Comparison of ENCODE assay signal across 24 cellular contexts in the genomic region with DNA sequence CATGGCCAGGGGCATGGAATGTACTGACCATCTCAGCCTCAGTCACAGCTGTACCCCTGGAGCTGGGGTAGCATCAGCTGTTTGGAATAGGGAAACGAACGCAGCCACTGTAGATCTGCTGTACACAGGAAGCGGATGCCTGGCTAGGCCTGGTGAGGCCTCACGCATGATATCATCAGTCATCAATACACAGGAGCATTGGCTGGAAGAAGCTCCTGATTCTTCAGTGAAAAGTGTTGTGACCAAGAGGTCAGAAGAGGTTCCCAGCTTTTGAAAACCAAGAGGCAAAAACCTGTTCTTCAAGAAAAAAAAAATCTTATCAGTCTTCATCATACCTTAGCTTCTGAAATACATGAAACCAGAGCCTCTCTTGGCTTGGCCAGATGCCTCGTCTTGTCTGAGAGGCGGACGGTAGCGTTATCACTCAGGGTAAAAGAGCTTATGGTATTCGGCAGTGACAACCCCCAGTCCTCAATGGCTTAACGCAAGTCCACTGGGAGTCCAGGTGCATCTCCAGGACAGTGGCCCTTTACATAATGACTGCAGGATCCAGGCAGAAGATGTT.
DNase-seq lines count a peak whose midpoint lies in the region; ATAC-seq and TF ChIP-seq lines count a peak whose summit lies in the region.
"Had no signal": no experiment of that assay in that cellular context is flagged by ENCODE, and none has a peak within 500 bp of the region (broad histone marks: within the 10 kb centered on the region; RNA-seq: fewer than 3 reads in every experiment).

No MANE protein-coding gene starts in this region.

- H3K9me3 Mint-ChIP-seq in type B pancreatic cell, result no peaks in the 10 kb centered on the region
- H3K9me3 Mint-ChIP-seq in activated T-helper 2 cell treated with anti-CD3 and anti-CD28 coated beads, Interferon-gamma antibody, Interleukin-2, Interleukin-4, amounts not matched to agents 10 μg/mL and 5 μg/mL and 100 μg/mL, durations not matched to agents 14 hours and 24 hours and 36 hours, result no peaks in the 10 kb centered on the region

- H3K27ac Mint-ChIP-seq in type B pancreatic cell, result peak overlapping the region; percentile 89
- H3K27ac Mint-ChIP-seq in activated T-helper 2 cell treated with anti-CD3 and anti-CD28 coated beads, Interferon-gamma antibody, Interleukin-2, Interleukin-4, amounts not matched to agents 10 μg/mL and 5 μg/mL and 100 μg/mL, durations not matched to agents 14 hours and 24 hours and 36 hours, result no peak overlapping the region
- H3K27ac Mint-ChIP-seq: B cell, WTC11 had no signal

- H3K27me3 ChIP-seq in WERI-Rb-1 (ENCODE audit: insufficient read depth, low read depth, severe bottlenecking), result no peaks in the 10 kb centered on the region
- H3K27me3 ChIP-seq: adrenal gland, cardiac muscle cell, MG63 had no signal

- H3K36me3 ChIP-seq in WERI-Rb-1, result no peaks in the 10 kb centered on the region
- H3K36me3 ChIP-seq: adrenal gland, cardiac muscle cell, MG63, prostate gland had no signal

- ATAC-seq in HG02885 (IDR thresholded peaks at IDR 0.05; ENCODE audit: poor library complexity, unreplicated experiment), result no peak

- H3K4me3 Mint-ChIP-seq in type B pancreatic cell, result peak overlapping the region; percentile 70
- no peak overlapping the region for H3K4me3 Mint-ChIP-seq in activated T-helper 2 cell treated with anti-CD3 and anti-CD28 coated beads, Interferon-gamma antibody, Interleukin-2, Interleukin-4, amounts not matched to agents 10 μg/mL and 5 μg/mL and 100 μg/mL, durations not matched to agents 14 hours and 24 hours and 36 hours (ENCODE audit: low read depth)
- H3K4me3 Mint-ChIP-seq: B cell, WTC11 had no signal

- no peak overlapping the region for H3K27ac ChIP-seq in WERI-Rb-1
- H3K27ac ChIP-seq: cardiac muscle cell, HL-60, left ventricle myocardium inferior had no signal

- H3K4me1 Mint-ChIP-seq in type B pancreatic cell (ENCODE audit: unreplicated experiment), result peaks cover 57% of the 10 kb centered on the region
- peaks cover 27% of the 10 kb centered on the region for H3K4me1 Mint-ChIP-seq in activated T-helper 2 cell treated with anti-CD3 and anti-CD28 coated beads, Interferon-gamma antibody, Interleukin-2, Interleukin-4, amounts not matched to agents 10 μg/mL and 5 μg/mL and 100 μg/mL, durations not matched to agents 14 hours and 24 hours and 36 hours (ENCODE audit: low read depth)
- H3K4me1 Mint-ChIP-seq: B cell had no signal

- no peak overlapping the region for H3K4me3 ChIP-seq in WERI-Rb-1 (ENCODE audit: low read depth, low read length)
- H3K4me3 ChIP-seq: adrenal gland, cardiac muscle cell, left ventricle myocardium inferior, MG63, prostate gland had no signal

- H3K27me3 Mint-ChIP-seq in type B pancreatic cell, result no peaks in the 10 kb centered on the region
- H3K27me3 Mint-ChIP-seq in activated T-helper 2 cell treated with anti-CD3 and anti-CD28 coated beads, Interferon-gamma antibody, Interleukin-2, Interleukin-4, amounts not matched to agents 10 μg/mL and 5 μg/mL and 100 μg/mL, durations not matched to agents 14 hours and 24 hours and 36 hours (ENCODE audit: low read depth), result no peaks in the 10 kb centered on the region
- H3K27me3 Mint-ChIP-seq: B cell had no signal

- DNase-seq in DMS79 (lab: John Stamatoyannopoulos, UW), result peak; percentile 6
- DNase-seq in DMS79 treated with DMSO at 0.1 percent for 48 hours (lab: John Stamatoyannopoulos, UW), result no peak
- peak; percentile 15 for DNase-seq in WERI-Rb-1
- peak; percentile 94 for DNase-seq in islet precursor cell
- no peak for DNase-seq in type B pancreatic cell (ENCODE audit: extremely low spot score, unreplicated experiment)
- DNase-seq in activated T-cell treated with anti-CD3 and anti-CD28 coated beads, Interleukin-2, amount 50 U/mL, for 48 hours, result no peak
- DNase-seq in activated T-helper 2 cell treated with anti-CD3 and anti-CD28 coated beads, Interferon-gamma antibody, Interleukin-2, Interleukin-4, amounts not matched to agents 10 μg/mL and 5 μg/mL and 100 μg/mL, durations not matched to agents 14 hours and 24 hours and 36 hours (ENCODE audit: low spot score), result no peak
- DNase-seq: activated CD8-positive, alpha-beta memory T cell treated with anti-CD3 and anti-CD28 coated beads, Interleukin-2, amount 50 U/mL, for 48 hours; activated gamma-delta T cell treated with Interleukin-2 at 50 U/mL for 16 hours; dermis blood vessel endothelial cell; GOT3; head of caudate nucleus; left ventricle myocardium inferior; MG63; NCI-H1417; NCI-H510A treated with DMSO at 0.1 percent for 48 hours; NK-92 treated with Interleukin-12 subunit alpha and Interleukin-12 subunit beta, amount 100 ng/mL, for 24 hours had no signal

- H3K9me3 ChIP-seq in WERI-Rb-1 (ENCODE audit: severe bottlenecking), result no peaks in the 10 kb centered on the region
- H3K9me3 ChIP-seq: adrenal gland, left ventricle myocardium inferior, MG63, prostate gland had no signal

- intact Hi-C loops in activated T-helper 2 cell treated with anti-CD3 and anti-CD28 coated beads, Interferon-gamma antibody, Interleukin-2, Interleukin-4, amounts not matched to agents 10 μg/mL and 5 μg/mL and 100 μg/mL, durations not matched to agents 14 hours and 24 hours and 36 hours (cut with micrococcal nuclease), result no loop called here

- TF ChIP-seq CTCF in WERI-Rb-1 (IDR thresholded peaks at IDR 0.05; ENCODE audit: low read depth, low read length), result no peak
- no peak for TF ChIP-seq CTCF in type B pancreatic cell (conservative IDR thresholded peaks at IDR 0.05)

- peaks cover 15% of the 10 kb centered on the region for H3K36me3 Mint-ChIP-seq in type B pancreatic cell
- H3K36me3 Mint-ChIP-seq in activated T-helper 2 cell treated with anti-CD3 and anti-CD28 coated beads, Interferon-gamma antibody, Interleukin-2, Interleukin-4, amounts not matched to agents 10 μg/mL and 5 μg/mL and 100 μg/mL, durations not matched to agents 14 hours and 24 hours and 36 hours (ENCODE audit: low read depth), result peaks cover 9% of the 10 kb centered on the region

Comparison
In these comparisons a context has a peak if more than half of its experiments do, and no peak if none do; other contexts are left out.
1. DNase-seq: peak in DMS79 (single experiment), WERI-Rb-1 (single experiment) and islet precursor cell (single experiment); none in DMS79 treated with DMSO at 0.1 percent for 48 hours (single experiment), type B pancreatic cell (single experiment), activated T-cell treated with anti-CD3 and anti-CD28 coated beads, Interleukin-2, amount 50 U/mL, for 48 hours (0 of 2) and activated T-helper 2 cell treated with anti-CD3 and anti-CD28 coated beads, Interferon-gamma antibody, Interleukin-2, Interleukin-4, amounts not matched to agents 10 μg/mL and 5 μg/mL and 100 μg/mL, durations not matched to agents 14 hours and 24 hours and 36 hours (single experiment).